In genomic region chr7:117238937-117239336, GRCh38 we compare ENCODE assay signal across 34 cellular contexts.
"Had no signal": no experiment of that assay in that cellular context is flagged by ENCODE, and none has a peak within 500 bp of the region (broad histone marks: within the 10 kb centered on the region; RNA-seq: fewer than 3 reads in every experiment).

No MANE protein-coding gene starts in this region.

- DNase-seq: activated B cell treated with CpG ODN at 0.5 μM for 24 hours; activated CD4-positive, alpha-beta memory T cell treated with anti-CD3 and anti-CD28 coated beads for 36 hours; activated CD4-positive, alpha-beta T cell treated with anti-CD3 and anti-CD28 coated beads for 4 hours; activated CD4-positive, alpha-beta T cell treated with anti-CD3 and anti-CD28 coated beads, Interleukin-2, amount 10 ng/mL, durations not matched to agents 24 days and 14 days; activated CD4-positive, alpha-beta T cell treated with anti-CD3 and anti-CD28 coated beads, Interleukin-2, amount 50 U/mL, for 1 hour; activated CD4-positive, alpha-beta T cell treated with anti-CD3 and anti-CD28 coated beads, Interleukin-2, amount 50 U/mL, for 4 hours; activated CD4-positive, CD25-positive, alpha-beta regulatory T cell treated with anti-CD3 and anti-CD28 coated beads, Interleukin-2, amount 50 U/mL, for 72 hours; activated CD8-positive, alpha-beta memory T cell treated with anti-CD3 and anti-CD28 coated beads, Interleukin-2, amount 50 U/mL, for 4 hours; activated CD8-positive, alpha-beta T cell treated with anti-CD3 and anti-CD28 coated beads for 36 hours; activated effector memory CD4-positive, alpha-beta T cell treated with anti-CD3 and anti-CD28 coated beads, Interleukin-2, amount 50 U/mL, for 16 hours; activated gamma-delta T cell treated with Interleukin-2 at 50 U/mL for 16 hours; activated naive CD4-positive, alpha-beta T cell; activated naive CD4-positive, alpha-beta T cell treated with anti-CD3 and anti-CD28 coated beads for 36 hours; activated naive CD4-positive, alpha-beta T cell treated with anti-CD3 and anti-CD28 coated beads, Interleukin-2, amount 50 U/mL, for 16 hours; activated naive CD8-positive, alpha-beta T cell treated with anti-CD3 and anti-CD28 coated beads for 36 hours; activated T-cell treated with anti-CD3 and anti-CD28 coated beads for 4 hours; activated T-cell treated with anti-CD3 and anti-CD28 coated beads, Interleukin-2, amount 50 U/mL, for 1 hour; activated T-cell treated with anti-CD3 and anti-CD28 coated beads, Interleukin-2, amount 50 U/mL, for 4 hours; activated T-cell treated with anti-CD3 and anti-CD28 coated beads, Interleukin-2, amount 50 U/mL, for 72 hours; adrenal gland; amniotic stem cell; aorta; body of pancreas; brain microvascular endothelial cell; central memory CD4-positive, alpha-beta T cell; T-helper 2 cell; T-helper 9 cell had no signal

- ATAC-seq: activated CD8-positive, alpha-beta T cell treated with anti-CD3 and anti-CD28 coated beads for 36 hours; activated naive CD4-positive, alpha-beta T cell treated with anti-CD3 and anti-CD28 coated beads, Interleukin-2, amount 50 U/mL, for 72 hours; activated T-cell treated with anti-CD3 and anti-CD28 coated beads, Interleukin-2, amount 50 U/mL, for 4 hours; activated T-cell treated with anti-CD3 and anti-CD28 coated beads, Interleukin-2, amount 50 U/mL, for 72 hours; activated T-helper 17 cell treated with anti-CD3 and anti-CD28 coated beads, Interleukin-2, amount 50 U/mL, for 72 hours; body of pancreas had no signal

- H3K4me1 Mint-ChIP-seq: activated B cell treated with CpG ODN at 0.5 μM for 24 hours; activated CD4-positive, alpha-beta T cell treated with anti-CD3 and anti-CD28 coated beads, Interleukin-2, amount 10 ng/mL, durations not matched to agents 24 days and 14 days; activated naive CD8-positive, alpha-beta T cell treated with anti-CD3 and anti-CD28 coated beads for 36 hours; activated T-helper 17 cell treated with anti-CD3 and anti-CD28 coated beads, Interleukin-2, amount 50 U/mL, for 72 hours had no signal

- H3K4me3 Mint-ChIP-seq: activated B cell treated with CpG ODN at 0.5 μM for 24 hours; activated CD4-positive, alpha-beta memory T cell treated with anti-CD3 and anti-CD28 coated beads for 36 hours; activated CD4-positive, alpha-beta T cell treated with anti-CD3 and anti-CD28 coated beads, Interleukin-2, amount 10 ng/mL, durations not matched to agents 24 days and 14 days; activated CD8-positive, alpha-beta T cell treated with anti-CD3 and anti-CD28 coated beads for 36 hours; activated naive CD4-positive, alpha-beta T cell treated with anti-CD3 and anti-CD28 coated beads for 36 hours; activated naive CD8-positive, alpha-beta T cell treated with anti-CD3 and anti-CD28 coated beads for 36 hours; activated T-cell treated with anti-CD3 and anti-CD28 coated beads, Interleukin-2, amount 50 U/mL, for 4 hours; activated T-cell treated with anti-CD3 and anti-CD28 coated beads, Interleukin-2, amount 50 U/mL, for 72 hours; activated T-helper 1 cell treated with anti-CD3 and anti-CD28 coated beads, Interleukin-12 subunit alpha, Interleukin-12 subunit beta, Interleukin-2, Interleukin-4 antibody, amounts not matched to agents 30 ng/mL and 10 ng/mL and 1 ng/mL, durations not matched to agents 14 hours and 24 hours and 36 hours; activated T-helper 17 cell treated with anti-CD3 and anti-CD28 coated beads, Interleukin-2, amount 50 U/mL, for 72 hours; T-helper 1 cell treated with Interleukin-12 subunit alpha and Interleukin-12 subunit beta and Interleukin-4 antibody, amounts not matched to agents 30 μg/mL and 1 μg/mL, for 36 hours; T-helper 2 cell treated with Interferon-gamma antibody and Interleukin-4, amounts not matched to agents 5 μg/mL and 100 μg/mL, for 36 hours had no signal

- H3K27ac Mint-ChIP-seq: activated B cell treated with CpG ODN at 0.5 μM for 24 hours; activated CD4-positive, alpha-beta memory T cell treated with anti-CD3 and anti-CD28 coated beads for 36 hours; activated CD4-positive, alpha-beta T cell treated with anti-CD3 and anti-CD28 coated beads, Interleukin-2, amount 10 ng/mL, durations not matched to agents 24 days and 14 days; activated CD8-positive, alpha-beta T cell treated with anti-CD3 and anti-CD28 coated beads for 36 hours; activated naive CD4-positive, alpha-beta T cell treated with anti-CD3 and anti-CD28 coated beads for 36 hours; activated naive CD4-positive, alpha-beta T cell treated with anti-CD3 and anti-CD28 coated beads, Interleukin-2, amount 50 U/mL, for 72 hours; activated naive CD8-positive, alpha-beta T cell treated with anti-CD3 and anti-CD28 coated beads for 36 hours; activated T-cell treated with anti-CD3 and anti-CD28 coated beads, Interleukin-2, amount 50 U/mL, for 72 hours; activated T-helper 1 cell treated with anti-CD3 and anti-CD28 coated beads, Interleukin-12 subunit alpha, Interleukin-12 subunit beta, Interleukin-2, Interleukin-4 antibody, amounts not matched to agents 30 ng/mL and 10 ng/mL and 1 ng/mL, durations not matched to agents 14 hours and 24 hours and 36 hours; activated T-helper 17 cell treated with anti-CD3 and anti-CD28 coated beads, Interleukin-2, amount 50 U/mL, for 72 hours; T-helper 1 cell treated with Interleukin-12 subunit alpha and Interleukin-12 subunit beta and Interleukin-4 antibody, amounts not matched to agents 30 μg/mL and 1 μg/mL, for 36 hours; T-helper 2 cell treated with Interferon-gamma antibody and Interleukin-4, amounts not matched to agents 5 μg/mL and 100 μg/mL, for 36 hours had no signal

- H3K9me3 ChIP-seq: adrenal gland, body of pancreas, breast epithelium had no signal

- H3K27ac ChIP-seq: adrenal gland, body of pancreas, brain microvascular endothelial cell, breast epithelium, VCaP had no signal

- H3K36me3 ChIP-seq: adrenal gland, brain microvascular endothelial cell, breast epithelium had no signal

- H3K27me3 ChIP-seq: body of pancreas, brain microvascular endothelial cell, breast epithelium had no signal

- H3K9me3 Mint-ChIP-seq: activated CD4-positive, alpha-beta memory T cell treated with anti-CD3 and anti-CD28 coated beads for 36 hours; activated CD4-positive, alpha-beta T cell treated with anti-CD3 and anti-CD28 coated beads, Interleukin-2, amount 10 ng/mL, durations not matched to agents 24 days and 14 days; activated CD8-positive, alpha-beta T cell treated with anti-CD3 and anti-CD28 coated beads for 36 hours; activated naive CD4-positive, alpha-beta T cell treated with anti-CD3 and anti-CD28 coated beads, Interleukin-2, amount 50 U/mL, for 72 hours; activated T-helper 17 cell treated with anti-CD3 and anti-CD28 coated beads, Interleukin-2, amount 50 U/mL, for 72 hours; T-helper 1 cell treated with Interleukin-12 subunit alpha and Interleukin-12 subunit beta and Interleukin-4 antibody, amounts not matched to agents 30 μg/mL and 1 μg/mL, for 36 hours; T-helper 2 cell treated with Interferon-gamma antibody and Interleukin-4, amounts not matched to agents 5 μg/mL and 100 μg/mL, for 36 hours had no signal

- H3K4me3 ChIP-seq: adrenal gland, body of pancreas, breast epithelium had no signal

- H3K4me1 ChIP-seq: adrenal gland, body of pancreas, breast epithelium had no signal

- H3K36me3 Mint-ChIP-seq: activated CD4-positive, alpha-beta memory T cell treated with anti-CD3 and anti-CD28 coated beads for 36 hours; activated naive CD4-positive, alpha-beta T cell treated with anti-CD3 and anti-CD28 coated beads, Interleukin-2, amount 50 U/mL, for 72 hours; activated naive CD8-positive, alpha-beta T cell treated with anti-CD3 and anti-CD28 coated beads for 36 hours had no signal
